In genomic region chr1:68149110-68149798, GRCh38 we compare ENCODE assay signal across 18 cellular contexts.
"Had no signal": no experiment of that assay in that cellular context is flagged by ENCODE, and none has a peak within 500 bp of the region (broad histone marks: within the 10 kb centered on the region; RNA-seq: fewer than 3 reads in every experiment).

No MANE protein-coding gene starts in this region.

- H3K9me2 ChIP-seq: SK-N-SH had no signal

- H3K9me3 Mint-ChIP-seq: activated CD4-positive, alpha-beta memory T cell treated with anti-CD3 and anti-CD28 coated beads for 36 hours; activated naive CD4-positive, alpha-beta T cell treated with anti-CD3 and anti-CD28 coated beads for 36 hours; activated T-helper 2 cell treated with anti-CD3 and anti-CD28 coated beads, Interferon-gamma antibody, Interleukin-2, Interleukin-4, amounts not matched to agents 10 μg/mL and 5 μg/mL and 100 μg/mL, durations not matched to agents 14 hours and 24 hours and 36 hours; naive B cell had no signal

- H3K4me2 ChIP-seq: SK-N-SH had no signal

- DNase-seq: activated CD4-positive, alpha-beta memory T cell treated with anti-CD3 and anti-CD28 coated beads for 36 hours; activated CD4-positive, alpha-beta T cell treated with anti-CD3 and anti-CD28 coated beads for 36 hours; activated CD8-positive, alpha-beta memory T cell treated with anti-CD3 and anti-CD28 coated beads, Interleukin-2, amount 10 ng/mL, durations not matched to agents 7 days and 5 days; activated naive CD4-positive, alpha-beta T cell treated with anti-CD3 and anti-CD28 coated beads for 36 hours; activated T-cell treated with anti-CD3 and anti-CD28 coated beads, Interleukin-2, amount 50 U/mL, for 1 hour; foreskin fibroblast; left colon; midbrain; naive B cell; pancreas; SK-N-SH; small intestine; stimulated activated CD4-positive, alpha-beta T cell treated with anti-CD3 and anti-CD28 coated beads, Interleukin-4, amount 100 ng/mL, for 24 hours; stimulated activated naive CD8-positive, alpha-beta T cell treated with anti-CD3 and anti-CD28 coated beads, Interleukin-15, Interleukin-2, amounts not matched to agents 100 U/mL and 50 U/mL, for 24 hours; testis had no signal

- H3K4me1 Mint-ChIP-seq: activated CD4-positive, alpha-beta T cell treated with anti-CD3 and anti-CD28 coated beads for 36 hours; activated CD8-positive, alpha-beta memory T cell treated with anti-CD3 and anti-CD28 coated beads, Interleukin-2, amount 10 ng/mL, durations not matched to agents 7 days and 5 days; naive B cell had no signal

- ATAC-seq: activated CD4-positive, alpha-beta T cell treated with anti-CD3 and anti-CD28 coated beads for 36 hours; activated CD8-positive, alpha-beta memory T cell treated with anti-CD3 and anti-CD28 coated beads, Interleukin-2, amount 10 ng/mL, durations not matched to agents 7 days and 5 days; left colon; pancreas; stimulated activated naive CD8-positive, alpha-beta T cell treated with anti-CD3 and anti-CD28 coated beads, Interleukin-15, Interleukin-2, amounts not matched to agents 100 U/mL and 50 U/mL, for 24 hours had no signal

- H3K27me3 Mint-ChIP-seq: activated CD8-positive, alpha-beta memory T cell treated with anti-CD3 and anti-CD28 coated beads, Interleukin-2, amount 10 ng/mL, durations not matched to agents 7 days and 5 days had no signal

- H3K36me3 Mint-ChIP-seq: activated CD4-positive, alpha-beta memory T cell treated with anti-CD3 and anti-CD28 coated beads for 36 hours; activated CD8-positive, alpha-beta memory T cell treated with anti-CD3 and anti-CD28 coated beads, Interleukin-2, amount 10 ng/mL, durations not matched to agents 7 days and 5 days; naive B cell had no signal

- H3K4me3 Mint-ChIP-seq: activated CD4-positive, alpha-beta memory T cell treated with anti-CD3 and anti-CD28 coated beads for 36 hours; activated CD4-positive, alpha-beta T cell treated with anti-CD3 and anti-CD28 coated beads for 36 hours; activated CD8-positive, alpha-beta memory T cell treated with anti-CD3 and anti-CD28 coated beads, Interleukin-2, amount 10 ng/mL, durations not matched to agents 7 days and 5 days; activated naive CD4-positive, alpha-beta T cell treated with anti-CD3 and anti-CD28 coated beads for 36 hours; naive B cell had no signal

- H3K27ac ChIP-seq: testis, VCaP had no signal

- H3K9ac ChIP-seq: SK-N-SH had no signal

- H3K27ac Mint-ChIP-seq: activated CD4-positive, alpha-beta memory T cell treated with anti-CD3 and anti-CD28 coated beads for 36 hours; activated CD4-positive, alpha-beta T cell treated with anti-CD3 and anti-CD28 coated beads for 36 hours; activated CD8-positive, alpha-beta memory T cell treated with anti-CD3 and anti-CD28 coated beads, Interleukin-2, amount 10 ng/mL, durations not matched to agents 7 days and 5 days; activated naive CD4-positive, alpha-beta T cell treated with anti-CD3 and anti-CD28 coated beads for 36 hours; activated T-helper 2 cell treated with anti-CD3 and anti-CD28 coated beads, Interferon-gamma antibody, Interleukin-2, Interleukin-4, amounts not matched to agents 10 μg/mL and 5 μg/mL and 100 μg/mL, durations not matched to agents 14 hours and 24 hours and 36 hours; naive B cell had no signal

- H3K4me3 ChIP-seq: ascending aorta, pancreas, testis had no signal

- H3K9me3 ChIP-seq: ascending aorta, pancreas, SK-N-SH, testis had no signal

- H3K4me1 ChIP-seq: ascending aorta, testis had no signal

- H3K27me3 ChIP-seq: ascending aorta, pancreas, testis had no signal
